ENCODE assay signal across 1 cellular context in genomic region chr7:87345166-87345927, GRCh38.
TF ChIP-seq lines count a peak whose summit lies in the region.

CROT (plus strand) TSS chr7:87345664; CDS start chr7:87349069, 3,405 bp downstream.

TF ChIP-seq in HepG2, 621 proteins besides CTCF, POLR2A, EP300 and RAD21 (continued from another document and continues in another):
- TF ChIP-seq ZBTB40 (IDR thresholded peaks at IDR 0.05) (no peak), ZBTB40 (CRISPR knock-in tag; IDR thresholded peaks at IDR 0.05) (peak; percentile 56), ATF4 (CRISPR knock-in tag; IDR thresholded peaks at IDR 0.05) (no peak), POLR2AphosphoS5 (IDR thresholded peaks at IDR 0.05; ENCODE audit: low read depth, low read length) (peak; percentile 87), SMAD1 (CRISPR knock-in tag; IDR thresholded peaks at IDR 0.05; ENCODE audit: borderline replicate concordance, low read depth) (no peak), HNF1B (CRISPR knock-in tag; IDR thresholded peaks at IDR 0.05) (peak; percentile 57; the same call in 1 of the 2 replicates), U2AF1 (optimal IDR thresholded peaks at IDR 0.05; ENCODE audit: low read depth, low read length) (no peak), ZNF773 (CRISPR knock-in tag; IDR thresholded peaks at IDR 0.05; ENCODE audit: borderline replicate concordance) (no peak), IRF9 (CRISPR knock-in tag; IDR thresholded peaks at IDR 0.05; ENCODE audit: borderline replicate concordance) (peak; percentile 31; the same call in 1 of the 2 replicates), TCF7 (IDR thresholded peaks at IDR 0.05; ENCODE audit: low read depth) (no peak), MBNL3 (CRISPR knock-in tag; conservative IDR thresholded peaks at IDR 0.05) (no peak), HNRNPUL1 (IDR thresholded peaks at IDR 0.05; ENCODE audit: low read depth, low read length) (no peak), NCOA1 (CRISPR knock-in tag; IDR thresholded peaks at IDR 0.05) (no peak; the same call in 1 of the 2 replicates), ZNF747 (CRISPR knock-in tag; IDR thresholded peaks at IDR 0.05; ENCODE audit: borderline replicate concordance) (no peak; the same call in 1 of the 2 replicates), MLX (CRISPR knock-in tag; IDR thresholded peaks at IDR 0.05) (no peak), CBFB (CRISPR knock-in tag; IDR thresholded peaks at IDR 0.05) (no peak), ZC3H4 (CRISPR knock-in tag; IDR thresholded peaks at IDR 0.05; ENCODE audit: borderline replicate concordance) (no peak), ZHX2 (IDR thresholded peaks at IDR 0.05; ENCODE audit: low read depth) (0 out of 2 replicates have a peak, but pooled peaks have one; percentile 2), ZHX2 (CRISPR knock-in tag; IDR thresholded peaks at IDR 0.05; ENCODE audit: borderline replicate concordance) (no peak), FOXP1 (IDR thresholded peaks at IDR 0.05) (no peak), FOXP1 (CRISPR knock-in tag; IDR thresholded peaks at IDR 0.05) (no peak), IRF1 (CRISPR knock-in tag; IDR thresholded peaks at IDR 0.05; ENCODE audit: low read depth) (no peak), RBAK (CRISPR knock-in tag; IDR thresholded peaks at IDR 0.05) (no peak), ZNF10 (CRISPR knock-in tag; IDR thresholded peaks at IDR 0.05; ENCODE audit: borderline replicate concordance, low read depth) (no peak), CAMTA2 (CRISPR knock-in tag; IDR thresholded peaks at IDR 0.05; ENCODE audit: borderline replicate concordance) (peak; percentile 97; the same call in 1 of the 2 replicates), ZBTB44 (CRISPR knock-in tag; IDR thresholded peaks at IDR 0.05) (no peak; the same call in 1 of the 2 replicates), ZNF572 (CRISPR knock-in tag; IDR thresholded peaks at IDR 0.05) (peak; percentile 43; the same call in 1 of the 2 replicates), NFIC (IDR thresholded peaks at IDR 0.05; ENCODE audit: low read length) (no peak), TGIF2 (CRISPR knock-in tag; IDR thresholded peaks at IDR 0.05) (peak; percentile 80; the same call in 1 of the 2 replicates), SNAI1 (CRISPR knock-in tag; IDR thresholded peaks at IDR 0.05; ENCODE audit: borderline replicate concordance) (no peak), PREB (CRISPR knock-in tag; IDR thresholded peaks at IDR 0.05) (no peak), KAT2B (IDR thresholded peaks at IDR 0.05; ENCODE audit: borderline replicate concordance, low read depth, low read length) (no peak), ZBTB21 (CRISPR knock-in tag; IDR thresholded peaks at IDR 0.05) (no peak), ZNF616 (CRISPR knock-in tag; IDR thresholded peaks at IDR 0.05; ENCODE audit: low read depth) (no peak), ZNF34 (CRISPR knock-in tag; IDR thresholded peaks at IDR 0.05; ENCODE audit: borderline replicate concordance) (0 out of 2 replicates have a peak, but pooled peaks have one; percentile 24), EED (CRISPR knock-in tag; IDR thresholded peaks at IDR 0.05) (no peak; the same call in 1 of the 2 replicates)
